In genomic region chr7:134476044-134476443, GRCh38 we compare ENCODE assay signal across 1 cellular context.
TF ChIP-seq lines count a peak whose summit lies in the region.

No MANE protein-coding gene starts in this region.

TF ChIP-seq in K562, 482 proteins besides CTCF, POLR2A, EP300 and RAD21:
- TF ChIP-seq TFE3 (CRISPR knock-in tag; IDR thresholded peaks at IDR 0.05) (peak; percentile 80), CBFA2T3 (IDR thresholded peaks at IDR 0.05) (no peak), PHB (CRISPR knock-in tag; IDR thresholded peaks at IDR 0.05) (no peak), ZNF79 (CRISPR knock-in tag; IDR thresholded peaks at IDR 0.05; ENCODE audit: low read depth) (no peak), NR0B1 (IDR thresholded peaks at IDR 0.05; ENCODE audit: partially characterized antibody) (no peak), NONO (IDR thresholded peaks at IDR 0.05; ENCODE audit: low read depth in 2 of 2, low read length in 1 of 2) (no peak), GATAD2B (IDR thresholded peaks at IDR 0.05; ENCODE audit: borderline replicate concordance) (no peak)
TF ChIP-seq in K562: peak in this region for 1.
